In genomic region chr3:172054115-172054764, GRCh38 we compare ENCODE assay signal across 22 cellular contexts. TPM values are rescaled to one million over a fixed set of nuclear protein-coding genes. Genes with fewer than 3 reads are reported as not detected.
DNase-seq lines count a peak whose midpoint lies in the region; ATAC-seq and TF ChIP-seq lines count a peak whose summit lies in the region.
"Had no signal": no experiment of that assay in that cellular context is flagged by ENCODE, and none has a peak within 500 bp of the region (broad histone marks: within the 10 kb centered on the region; RNA-seq: fewer than 3 reads in every experiment).

No MANE protein-coding gene starts in this region.

- peak overlapping the region; percentile 91 for H3K27ac Mint-ChIP-seq in MCF 10A (ENCODE audit: low read depth, unreplicated experiment)
- H3K27ac Mint-ChIP-seq in T-cell, result peak overlapping the region; percentile 68 to 78
- H3K27ac Mint-ChIP-seq in osteocyte (ENCODE audit: unreplicated experiment), result no peak overlapping the region
- H3K27ac Mint-ChIP-seq: activated naive CD4-positive, alpha-beta T cell treated with anti-CD3 and anti-CD28 coated beads, Interleukin-2, amount 50 U/mL, for 72 hours; endodermal cell; IgD-negative memory B cell had no signal

- H3K9me3 ChIP-seq in mammary epithelial cell (replicated peaks; ENCODE audit: insufficient read depth, low read length) (no peaks in the 10 kb centered on the region), left lung (no peaks in the 10 kb centered on the region), subcutaneous abdominal adipose tissue (ENCODE audit: control insufficient read depth in 5 of 5, low read length in 5 of 5) (no peaks in the 10 kb centered on the region)
- H3K9me3 ChIP-seq: Caco-2, lower lobe of right lung, sigmoid colon, thyroid gland had no signal

- no peaks in the 10 kb centered on the region for H4K20me1 ChIP-seq in mammary epithelial cell (ENCODE audit: insufficient read depth, low read length)

- in situ Hi-C loops in mammary epithelial cell (cut with MboI; ENCODE audit: low sequenced_read_pairs in 2 of 2), result no loop called here

- dilution Hi-C loops in mammary epithelial cell (cut with HindIII; ENCODE audit: low sequenced_read_pairs), result no loop called here

- ATAC-seq in T-cell (replicated peaks in 1 of 4), result peak in 1 of 4 experiments; percentile 18
- ATAC-seq in left lung, result no peak
- ATAC-seq in HG03045 (IDR thresholded peaks at IDR 0.05; ENCODE audit: unreplicated experiment), result no peak
- ATAC-seq: activated naive CD4-positive, alpha-beta T cell treated with anti-CD3 and anti-CD28 coated beads, Interleukin-2, amount 50 U/mL, for 72 hours had no signal

- no peaks in the 10 kb centered on the region for H3K27me3 Mint-ChIP-seq in MCF 10A (ENCODE audit: insufficient read depth, unreplicated experiment)
- H3K27me3 Mint-ChIP-seq in T-cell, result no peaks in the 10 kb centered on the region
- H3K27me3 Mint-ChIP-seq in osteocyte (ENCODE audit: unreplicated experiment), result no peaks in the 10 kb centered on the region
- H3K27me3 Mint-ChIP-seq: IgD-negative memory B cell had no signal

- TF ChIP-seq CTCF in MCF 10A (IDR thresholded peaks at IDR 0.05; ENCODE audit: unreplicated experiment) (no peak), mammary epithelial cell (conservative IDR thresholded peaks at IDR 0.05 in 1 of 2, IDR thresholded peaks at IDR 0.05 in 1 of 2; ENCODE audit: extremely low read depth in 1 of 2, insufficient read depth in 1 of 2, low read depth in 1 of 2, low read length in 2 of 2) (no peak), left lung (IDR thresholded peaks at IDR 0.05) (no peak), osteocyte (IDR thresholded peaks at IDR 0.05) (no peak)

- intact Hi-C loops in MCF 10A (cut with micrococcal nuclease) (no loop called here), mammary epithelial cell (cut with micrococcal nuclease) (no loop called here), left lung (cut with DNase I) (no loop called here)

- H3K9ac ChIP-seq in mammary epithelial cell (ENCODE audit: insufficient read depth, low read length) (no peak overlapping the region), subcutaneous abdominal adipose tissue (ENCODE audit: low read length in 5 of 5) (no peak overlapping the region)

- DNase-seq in MCF 10A (ENCODE audit: unreplicated experiment) (no peak), mammary epithelial cell (no peak), T-cell (no peak), left lung (no peak), osteocyte (ENCODE audit: extremely low spot score, unreplicated experiment) (no peak), CD1c-positive myeloid dendritic cell (ENCODE audit: extremely low spot score) (no peak)
- DNase-seq: activated CD4-positive, alpha-beta T cell treated with anti-CD3 and anti-CD28 coated beads for 1 hour; Caco-2; endodermal cell; foreskin fibroblast; H7; lower lobe of right lung; NCI-H1105; NCI-H2171; sigmoid colon; stimulated activated CD4-positive, alpha-beta T cell treated with anti-CD3 and anti-CD28 coated beads, Interleukin-4, amount 100 ng/mL, for 4 hours; thyroid gland had no signal

- POLR2A ChIA-PET in MCF 10A (lab: Yijun Ruan, JAX) (interaction anchor here (0.6 to 1.9 kb wide), 4 partner anchors 9 to 15 kb away, joined by 3 to 7 read pairs (median 5); partner anchors contain the start of gene FNDC3B), T-cell (lab: Charles Lee) (interaction anchor here in 1 of 2 donors (0.7 kb wide), 1 partner anchor 28 kb away, joined by 11 read pairs; no protein-coding TSS in a partner anchor)

- no peak overlapping the region for H2AFZ ChIP-seq in mammary epithelial cell (ENCODE audit: low read depth, low read length)

- H3K4me3 ChIP-seq in mammary epithelial cell (replicated peaks in 1 of 3; ENCODE audit: insufficient read depth in 1 of 3, low read depth in 2 of 3, low read length in 3 of 3), result no peak overlapping the region
- no peak overlapping the region for H3K4me3 ChIP-seq in left lung
- no peak overlapping the region for H3K4me3 ChIP-seq in subcutaneous abdominal adipose tissue (ENCODE audit: low read depth in 1 of 5, low read length in 5 of 5)
- H3K4me3 ChIP-seq: lower lobe of right lung, sigmoid colon, thyroid gland had no signal

- H3K27ac ChIP-seq in mammary epithelial cell (ENCODE audit: insufficient read depth, low read depth, low read length) (no peak overlapping the region), left lung (peak overlapping the region; percentile 14 to 41), subcutaneous abdominal adipose tissue (ENCODE audit: low read depth, low read length) (peak overlapping the region; percentile 13)
- H3K27ac ChIP-seq: lower lobe of right lung, RWPE1, thyroid gland had no signal

- CTCF ChIA-PET in MCF 10A (lab: Yijun Ruan, JAX) (interaction anchor here (0.6 to 1.7 kb wide), 4 partner anchors 9 to 440 kb away, joined by 3 to 4 read pairs (median 4); no protein-coding TSS in a partner anchor), mammary epithelial cell (lab: Charles Lee; ENCODE audit: low non-redundant PET) (no interaction called here), T-cell (lab: Charles Lee) (interaction anchor here in 1 of 2 donors (0.7 kb wide), 1 partner anchor 237 kb away, joined by 5 read pairs; no protein-coding TSS in a partner anchor)

- H3K4me1 ChIP-seq in mammary epithelial cell (ENCODE audit: insufficient read depth, low read length) (peaks cover 21% of the 10 kb centered on the region), left lung (peaks cover 31 to 71% of the 10 kb centered on the region in 2 donors), subcutaneous abdominal adipose tissue (ENCODE audit: control insufficient read depth in 5 of 5, insufficient read depth in 5 of 5, low read length in 5 of 5) (peaks cover 2 to 41% (median 40%) of the 10 kb centered on the region in 5 donors)
- H3K4me1 ChIP-seq: Caco-2 had no signal

- WGBS in mammary epithelial cell (ENCODE audit: low coverage, missing lambda C conversion rate), result 32% methylated on average over 6 of the region's 6 CpGs

- H3K4me2 ChIP-seq in mammary epithelial cell (ENCODE audit: insufficient read depth, low read depth, low read length), result no peak overlapping the region

- H3K36me3 ChIP-seq in mammary epithelial cell (ENCODE audit: insufficient read depth, low read length) (peaks cover 16% of the 10 kb centered on the region), left lung (peaks cover 0 to 50% of the 10 kb centered on the region in 2 donors), subcutaneous abdominal adipose tissue (ENCODE audit: control insufficient read depth in 5 of 5, insufficient read depth in 5 of 5, low read length in 5 of 5) (peaks cover 13 to 30% (median 26%) of the 10 kb centered on the region in 5 donors)
- H3K36me3 ChIP-seq: thyroid gland had no signal

- H3K27me3 ChIP-seq in mammary epithelial cell (ENCODE audit: insufficient read depth, low read length) (no peaks in the 10 kb centered on the region), left lung (no peaks in the 10 kb centered on the region), subcutaneous abdominal adipose tissue (ENCODE audit: control insufficient read depth in 5 of 5, insufficient read depth in 4 of 5, low read length in 5 of 5) (no peaks in the 10 kb centered on the region)
- H3K27me3 ChIP-seq: sigmoid colon, thyroid gland had no signal

- peaks cover 66% of the 10 kb centered on the region for H3K36me3 Mint-ChIP-seq in MCF 10A (ENCODE audit: insufficient read depth, unreplicated experiment)
- H3K36me3 Mint-ChIP-seq in T-cell, result peaks cover 45% of the 10 kb centered on the region
- H3K36me3 Mint-ChIP-seq in osteocyte (ENCODE audit: unreplicated experiment), result peaks cover 46% of the 10 kb centered on the region

- no peaks in the 10 kb centered on the region for H3K9me3 Mint-ChIP-seq in MCF 10A (ENCODE audit: unreplicated experiment)
- H3K9me3 Mint-ChIP-seq in T-cell, result no peaks in the 10 kb centered on the region
- no peaks in the 10 kb centered on the region for H3K9me3 Mint-ChIP-seq in osteocyte (ENCODE audit: unreplicated experiment)
- H3K9me3 Mint-ChIP-seq: activated naive CD4-positive, alpha-beta T cell treated with anti-CD3 and anti-CD28 coated beads, Interleukin-2, amount 50 U/mL, for 72 hours; endodermal cell; IgD-negative memory B cell had no signal

- H3K4me1 Mint-ChIP-seq in MCF 10A (ENCODE audit: insufficient read depth, unreplicated experiment) (peaks cover 25% of the 10 kb centered on the region), T-cell (peaks cover 35 to 46% (median 40%) of the 10 kb centered on the region in 3 donors), osteocyte (ENCODE audit: unreplicated experiment) (peaks cover 63% of the 10 kb centered on the region)

- H3K4me3 Mint-ChIP-seq in MCF 10A (ENCODE audit: unreplicated experiment) (no peak overlapping the region), T-cell (no peak overlapping the region), osteocyte (ENCODE audit: unreplicated experiment) (no peak overlapping the region)
- H3K4me3 Mint-ChIP-seq: endodermal cell had no signal

- no TSS peak for BruUV-seq in MCF 10A (replicated peaks; lab: Mats Ljungman, UMichigan)
- BruUV-seq in mammary epithelial cell (replicated peaks; lab: Mats Ljungman, UMichigan), result no TSS peak

- H3K79me2 ChIP-seq in mammary epithelial cell (ENCODE audit: insufficient read depth, low read length), result peaks cover 96% of the 10 kb centered on the region

RNA-seq across cellular contexts. Expression of gene FNDC3B, which starts 14.9 kb away (rescaled TPM):
- total RNA-seq in MCF 10A (2022) (149 TPM in 2 replicates), mammary epithelial cell (100 to 1,000 TPM; 161 to 200 TPM), T-cell (10 to 100 TPM; 18.1 to 46.5 (median 23.5) TPM), left lung (100 to 1,000 TPM; 182 to 185 TPM), osteocyte (224 and 240 TPM in 2 replicates)
- polyA plus RNA-seq in mammary epithelial cell, result 12.0 TPM
- 109 TPM for polyA minus RNA-seq in mammary epithelial cell
